ENCODE assay signal across 14 cellular contexts in the genomic region with DNA sequence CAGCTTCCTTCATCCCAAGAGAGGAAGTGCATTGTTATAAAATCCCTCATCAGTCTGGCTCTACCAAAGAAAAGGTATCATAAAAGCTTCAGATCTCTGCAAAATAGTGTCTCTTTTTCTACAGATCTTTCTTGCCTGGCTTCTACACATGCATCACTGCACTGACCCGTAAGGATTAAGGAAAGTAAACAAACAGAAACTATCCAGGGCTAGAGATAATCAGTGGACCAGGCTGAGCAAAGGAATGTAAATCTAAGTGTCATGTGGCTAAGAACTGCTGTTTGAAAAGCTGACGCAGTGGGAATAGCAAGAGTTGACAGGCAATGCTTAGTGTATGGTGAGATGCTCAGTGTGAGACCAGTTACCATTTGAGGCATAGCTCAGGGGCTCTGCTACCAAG.
DNase-seq lines count a peak whose midpoint lies in the region; ATAC-seq, FAIRE-seq and TF ChIP-seq lines count a peak whose summit lies in the region.
"Had no signal": no experiment of that assay in that cellular context is flagged by ENCODE, and none has a peak within 500 bp of the region (broad histone marks: within the 10 kb centered on the region; RNA-seq: fewer than 3 reads in every experiment).

No MANE protein-coding gene starts in this region.

- no peak overlapping the region for H3K4me3 Mint-ChIP-seq in nephron
- H3K4me3 Mint-ChIP-seq: CD8-positive, alpha-beta T cell had no signal

- no peak for FAIRE-seq in urothelium cell line (lab: Jason Lieb, UNC)
- FAIRE-seq: A549 had no signal

- TF ChIP-seq CTCF in nephron (IDR thresholded peaks at IDR 0.05; ENCODE audit: unreplicated experiment in 3 of 3): no peak

- H3K36me3 Mint-ChIP-seq in nephron (ENCODE audit: low read depth): no peaks in the 10 kb centered on the region
- H3K36me3 Mint-ChIP-seq: CD8-positive, alpha-beta T cell had no signal

- DNase-seq in DMS53 treated with DMSO at 0.1 percent for 48 hours (lab: John Stamatoyannopoulos, UW; ENCODE audit: unreplicated experiment) (peak; percentile 0), ecto neural progenitor cell (ENCODE audit: low spot score) (peak; percentile 52), urothelium cell line (ENCODE audit: low spot score) (no peak), HCEC 1CT (no peak)
- DNase-seq: CD8-positive, alpha-beta T cell; GF-D8; mucosa of descending colon; NCI-H446 treated with DMSO at 0.1 percent for 48 hours; psoas muscle had no signal

- ATAC-seq in HG02981 (IDR thresholded peaks at IDR 0.05; ENCODE audit: unreplicated experiment) (peak; percentile 18), GM21526 (IDR thresholded peaks at IDR 0.05; ENCODE audit: low FRiP score, unreplicated experiment) (no peak), HG03442 (IDR thresholded peaks at IDR 0.05; ENCODE audit: unreplicated experiment) (no peak)
- ATAC-seq: A549; CD8-positive, alpha-beta T cell; mucosa of descending colon; psoas muscle had no signal

- no peaks in the 10 kb centered on the region for H3K9me3 Mint-ChIP-seq in nephron
- H3K9me3 Mint-ChIP-seq: CD8-positive, alpha-beta T cell had no signal

- H3K27ac Mint-ChIP-seq in nephron: peak overlapping the region; percentile 26 to 77 (median 53)
- H3K27ac Mint-ChIP-seq: CD8-positive, alpha-beta T cell had no signal

- H3K4me1 Mint-ChIP-seq in nephron: peaks cover 12% of the 10 kb centered on the region

- H3K27me3 Mint-ChIP-seq in nephron (ENCODE audit: low read depth): no peaks in the 10 kb centered on the region

Comparison
In these comparisons a context has a peak if more than half of its experiments do, and no peak if none do; other contexts are left out.
1. DNase-seq: peak in DMS53 treated with DMSO at 0.1 percent for 48 hours (single experiment) and ecto neural progenitor cell (single experiment); none in urothelium cell line (single experiment) and HCEC 1CT (single experiment).